In the genomic region with DNA sequence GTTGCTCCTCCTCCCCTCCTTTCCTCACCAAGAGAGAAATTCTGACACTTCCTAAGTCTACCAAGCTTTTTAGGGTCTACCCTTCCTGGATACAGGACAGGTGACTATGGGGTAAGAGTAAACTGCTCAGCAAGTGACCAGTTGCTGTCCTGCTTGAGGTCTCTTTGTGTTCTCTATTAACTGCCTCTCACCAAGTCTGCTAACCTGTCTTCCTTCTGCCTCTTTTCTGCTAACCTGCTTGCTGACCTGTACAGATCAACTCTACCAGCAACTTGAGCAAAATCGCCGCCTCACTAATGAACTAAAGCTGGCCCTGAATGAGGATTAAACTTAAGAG, we compare ENCODE assay signal across 20 cellular contexts. TPM values are rescaled to one million over a fixed set of nuclear protein-coding genes. Genes with fewer than 3 reads are reported as not detected.
DNase-seq lines count a peak whose midpoint lies in the region; ATAC-seq and TF ChIP-seq lines count a peak whose summit lies in the region.
"Had no signal": no experiment of that assay in that cellular context is flagged by ENCODE, and none has a peak within 500 bp of the region (broad histone marks: within the 10 kb centered on the region; RNA-seq: fewer than 3 reads in every experiment).

No MANE protein-coding gene starts in this region.

- H3K27ac Mint-ChIP-seq in activated T-helper 17 cell treated with anti-CD3 and anti-CD28 coated beads, Interleukin-2, amount 50 U/mL, for 72 hours, result peak overlapping the region; percentile 4
- H3K27ac Mint-ChIP-seq in osteocyte (ENCODE audit: unreplicated experiment), result peak overlapping the region; percentile 71
- H3K27ac Mint-ChIP-seq: activated naive CD4-positive, alpha-beta T cell treated with anti-CD3 and anti-CD28 coated beads, Interleukin-2, amount 10 ng/mL, durations not matched to agents 7 days and 5 days had no signal

- in situ Hi-C loops in ACHN (cut with HindIII; ENCODE audit: low pct_ligation_motif_present, low pct_unique_long_range_greater_than_20kb, low sequenced_read_pairs), result no loop called here

- peaks cover 0 to 65% (median 34%) of the 10 kb centered on the region in 9 donors for H3K4me1 ChIP-seq in heart right ventricle
- H3K4me1 ChIP-seq in suprapubic skin, result no peaks in the 10 kb centered on the region
- H3K4me1 ChIP-seq: lower lobe of right lung had no signal

- H3K27me3 Mint-ChIP-seq in activated T-helper 17 cell treated with anti-CD3 and anti-CD28 coated beads, Interleukin-2, amount 50 U/mL, for 72 hours, result no peaks in the 10 kb centered on the region
- H3K27me3 Mint-ChIP-seq in osteocyte (ENCODE audit: unreplicated experiment), result no peaks in the 10 kb centered on the region

- no peak overlapping the region for H3K4me3 Mint-ChIP-seq in activated T-helper 17 cell treated with anti-CD3 and anti-CD28 coated beads, Interleukin-2, amount 50 U/mL, for 72 hours
- H3K4me3 Mint-ChIP-seq in osteocyte (ENCODE audit: unreplicated experiment), result no peak overlapping the region
- H3K4me3 Mint-ChIP-seq: activated naive CD4-positive, alpha-beta T cell treated with anti-CD3 and anti-CD28 coated beads, Interleukin-2, amount 10 ng/mL, durations not matched to agents 7 days and 5 days; activated T-cell treated with anti-CD3 and anti-CD28 coated beads, Interleukin-2, amount 50 U/mL, for 4 hours; naive thymus-derived CD4-positive, alpha-beta T cell had no signal

- intact Hi-C loops in heart right ventricle (cut with DNase I), result no loop called here

- H3K9me3 ChIP-seq in heart right ventricle, result no peaks in the 10 kb centered on the region
- no peaks in the 10 kb centered on the region for H3K9me3 ChIP-seq in MG63
- H3K9me3 ChIP-seq in suprapubic skin, result no peaks in the 10 kb centered on the region
- H3K9me3 ChIP-seq: lower lobe of right lung had no signal

- no peak for ATAC-seq in activated T-helper 17 cell treated with anti-CD3 and anti-CD28 coated beads, Interleukin-2, amount 50 U/mL, for 72 hours (replicated peaks)
- ATAC-seq in heart right ventricle (peak in 2 of 8 donors; percentile 2 to 6), GM19324 (IDR thresholded peaks at IDR 0.05; ENCODE audit: low FRiP score, unreplicated experiment) (no peak)
- ATAC-seq: activated T-cell treated with anti-CD3 and anti-CD28 coated beads, Interleukin-2, amount 50 U/mL, for 4 hours; lower lobe of right lung; naive thymus-derived CD4-positive, alpha-beta T cell had no signal

- no peak overlapping the region for H3K4me3 ChIP-seq in heart right ventricle
- no peak overlapping the region for H3K4me3 ChIP-seq in MG63
- no peak overlapping the region for H3K4me3 ChIP-seq in suprapubic skin
- H3K4me3 ChIP-seq: lower lobe of right lung had no signal

- TF ChIP-seq CTCF in heart right ventricle (IDR thresholded peaks at IDR 0.05) (no peak), osteocyte (IDR thresholded peaks at IDR 0.05) (no peak), suprapubic skin (IDR thresholded peaks at IDR 0.05) (no peak)

- TF ChIP-seq POLR2A in suprapubic skin (IDR thresholded peaks at IDR 0.05), result no peak

- no peak for TF ChIP-seq EP300 in suprapubic skin (IDR thresholded peaks at IDR 0.05)

- peak; percentile 24 for DNase-seq in ACHN
- DNase-seq in heart right ventricle, result no peak
- no peak for DNase-seq in osteocyte (ENCODE audit: extremely low spot score, unreplicated experiment)
- no peak for DNase-seq in MG63
- no peak for DNase-seq in activated effector memory CD4-positive, alpha-beta T cell treated with anti-CD3 and anti-CD28 coated beads, Interleukin-2, amount 50 U/mL, for 16 hours
- no peak for DNase-seq in suprapubic skin (ENCODE audit: low spot score in 2 of 2)
- DNase-seq: activated CD4-positive, alpha-beta T cell treated with anti-CD3 and anti-CD28 coated beads for 1 hour; activated naive CD4-positive, alpha-beta T cell treated with anti-CD3 and anti-CD28 coated beads, Interleukin-2, amount 10 ng/mL, durations not matched to agents 7 days and 5 days; activated T-cell treated with anti-CD3 and anti-CD28 coated beads, Interleukin-2, amount 50 U/mL, for 4 hours; anterior cingulate cortex; C1 segment of cervical spinal cord; lower lobe of right lung; naive thymus-derived CD4-positive, alpha-beta T cell; NCI-H1436; NCI-H2171 treated with DMSO at 0.1 percent for 48 hours; NCI-H526 treated with DMSO at 0.1 percent for 48 hours; stimulated activated CD4-positive, alpha-beta T cell treated with anti-CD3 and anti-CD28 coated beads, Interleukin-4, amount 100 ng/mL, for 1 hour had no signal

- H3K27me3 ChIP-seq in heart right ventricle, result no peaks in the 10 kb centered on the region
- H3K27me3 ChIP-seq in MG63, result no peaks in the 10 kb centered on the region
- H3K27me3 ChIP-seq in suprapubic skin, result no peaks in the 10 kb centered on the region

- 93 to 97% methylated on average over 2 of the region's 2 CpGs for WGBS in heart right ventricle, 2 donors
- WGBS in suprapubic skin, result 94% methylated on average over 2 of the region's 2 CpGs

- peaks cover 11% of the 10 kb centered on the region for H3K36me3 Mint-ChIP-seq in activated T-helper 17 cell treated with anti-CD3 and anti-CD28 coated beads, Interleukin-2, amount 50 U/mL, for 72 hours (ENCODE audit: low read depth)
- H3K36me3 Mint-ChIP-seq in osteocyte (ENCODE audit: unreplicated experiment), result peaks cover 70% of the 10 kb centered on the region
- H3K36me3 Mint-ChIP-seq: activated naive CD4-positive, alpha-beta T cell treated with anti-CD3 and anti-CD28 coated beads, Interleukin-2, amount 10 ng/mL, durations not matched to agents 7 days and 5 days had no signal

- peaks cover 0 to 81% (median 35%) of the 10 kb centered on the region in 9 donors for H3K36me3 ChIP-seq in heart right ventricle
- peaks cover 69% of the 10 kb centered on the region for H3K36me3 ChIP-seq in MG63
- peaks cover 53% of the 10 kb centered on the region for H3K36me3 ChIP-seq in suprapubic skin

- H3K27ac ChIP-seq in heart right ventricle (peak overlapping the region in 7 of 10 donors; percentile 5 to 72 (median 49)), suprapubic skin (no peak overlapping the region)
- H3K27ac ChIP-seq: HL-60, lower lobe of right lung had no signal

- no peaks in the 10 kb centered on the region for H3K9me3 Mint-ChIP-seq in activated T-helper 17 cell treated with anti-CD3 and anti-CD28 coated beads, Interleukin-2, amount 50 U/mL, for 72 hours
- H3K9me3 Mint-ChIP-seq in osteocyte (ENCODE audit: unreplicated experiment), result no peaks in the 10 kb centered on the region
- H3K9me3 Mint-ChIP-seq: activated naive CD4-positive, alpha-beta T cell treated with anti-CD3 and anti-CD28 coated beads, Interleukin-2, amount 10 ng/mL, durations not matched to agents 7 days and 5 days; activated T-cell treated with anti-CD3 and anti-CD28 coated beads, Interleukin-2, amount 50 U/mL, for 4 hours; naive thymus-derived CD4-positive, alpha-beta T cell had no signal

- H3K4me1 Mint-ChIP-seq in activated T-helper 17 cell treated with anti-CD3 and anti-CD28 coated beads, Interleukin-2, amount 50 U/mL, for 72 hours, result no peaks in the 10 kb centered on the region
- peaks cover 47% of the 10 kb centered on the region for H3K4me1 Mint-ChIP-seq in osteocyte (ENCODE audit: unreplicated experiment)
- H3K4me1 Mint-ChIP-seq: activated naive CD4-positive, alpha-beta T cell treated with anti-CD3 and anti-CD28 coated beads, Interleukin-2, amount 10 ng/mL, durations not matched to agents 7 days and 5 days had no signal

RNA-seq across cellular contexts. Expression of gene TPM1, which starts 27.0 kb away (rescaled TPM):
- total RNA-seq in activated T-helper 17 cell treated with anti-CD3 and anti-CD28 coated beads, Interleukin-2, amount 50 U/mL, for 72 hours, result 1 to 10 TPM; 3.0 to 9.7 TPM
- total RNA-seq in heart right ventricle, result over 10,000 TPM; 11,955 to 17,571 (median 14,403) TPM
- polyA plus RNA-seq in heart right ventricle, result over 10,000 TPM; 10,066 to 18,091 TPM
- total RNA-seq in osteocyte, result 1,635 and 1,747 TPM in 2 replicates
- 441 and 711 TPM in 2 replicates for total RNA-seq in MG63 (2014; rRNA removed; shearing (Covaris generic); ENCODE audit: low replicate concordance)
- total RNA-seq in suprapubic skin, result 100 to 1,000 TPM in 3 of 4 donors, 10 to 100 TPM in 1; 85.4 to 182 (median 127) TPM

RNA-seq across cellular contexts. Expression of gene LACTB, which starts 52.1 kb away (rescaled TPM):
- total RNA-seq in activated T-helper 17 cell treated with anti-CD3 and anti-CD28 coated beads, Interleukin-2, amount 50 U/mL, for 72 hours, result 10 to 100 TPM; 20.3 to 26.0 TPM
- 10 to 100 TPM; 22.2 to 32.2 (median 24.6) TPM for total RNA-seq in heart right ventricle
- polyA plus RNA-seq in heart right ventricle, result 10 to 100 TPM; 11.6 to 19.6 TPM
- total RNA-seq in osteocyte, result 11.2 and 13.3 TPM in 2 replicates
- 41.5 and 50.4 TPM in 2 replicates for total RNA-seq in MG63 (2014; rRNA removed; shearing (Covaris generic); ENCODE audit: low replicate concordance)
- total RNA-seq in suprapubic skin, result 10 to 100 TPM; 11.3 to 15.9 (median 12.6) TPM

Comparison
In these comparisons a context has a peak if more than half of its experiments do, and no peak if none do; other contexts are left out.
1. RNA of gene TPM1, which starts 27.0 kb away (total RNA-seq): 11,955 to 17,571 TPM in heart right ventricle, 1,635 to 1,747 TPM in osteocyte, 441 to 711 TPM in MG63 and 85.4 to 182 TPM in suprapubic skin; 3.0 to 9.7 TPM in activated T-helper 17 cell treated with anti-CD3 and anti-CD28 coated beads, Interleukin-2, amount 50 U/mL, for 72 hours; every median in the first group is over 4 times any median in the second.